ENCODE assay signal across 8 cellular contexts in the genomic region with DNA sequence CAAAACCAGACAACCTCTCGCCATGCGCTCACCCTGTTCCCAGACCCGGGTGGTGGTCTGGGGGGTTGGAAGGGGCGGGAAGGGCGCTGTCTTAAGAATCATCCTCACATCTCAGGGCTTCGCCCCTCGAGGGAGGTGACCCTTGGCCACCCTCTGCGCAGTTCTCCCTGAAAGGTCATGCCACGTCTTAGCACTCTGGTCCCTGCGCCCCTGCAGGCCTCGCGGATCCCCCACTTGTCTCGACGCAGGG. TPM values are rescaled to one million over a fixed set of nuclear protein-coding genes. Genes with fewer than 3 reads are reported as not detected.
DNase-seq lines count a peak whose midpoint lies in the region; ATAC-seq, FAIRE-seq and TF ChIP-seq lines count a peak whose summit lies in the region.

No MANE protein-coding gene starts in this region.

- TF ChIP-seq CTCF in GM13976 (IDR thresholded peaks at IDR 0.05; ENCODE audit: borderline replicate concordance, control extremely low read depth, extremely low read depth, insufficient read depth, missing control alignments) = no peak
- TF ChIP-seq CTCF in D721Med (IDR thresholded peaks at IDR 0.05; ENCODE audit: insufficient read depth, missing control alignments) = no peak

- FAIRE-seq in D721Med (lab: Jason Lieb, UNC) = no peak

- no peaks in the 10 kb centered on the region for H3K9me3 ChIP-seq in iPS-15b (ENCODE audit: control insufficient read depth, insufficient read depth, low read length)

- peaks cover 55% of the 10 kb centered on the region for H3K27me3 Mint-ChIP-seq in activated T-helper 1 cell treated with anti-CD3 and anti-CD28 coated beads, Interleukin-12 subunit alpha, Interleukin-12 subunit beta, Interleukin-2, Interleukin-4 antibody, amounts not matched to agents 30 ng/mL and 10 ng/mL and 1 ng/mL, durations not matched to agents 14 hours and 24 hours and 36 hours (ENCODE audit: insufficient read depth)

- in situ Hi-C loops in GM13976 (cut with MboI; ENCODE audit: low sequenced_read_pairs, unreplicated experiment) = no loop called here

- H3K4me1 Mint-ChIP-seq in activated T-helper 1 cell treated with anti-CD3 and anti-CD28 coated beads, Interleukin-12 subunit alpha, Interleukin-12 subunit beta, Interleukin-2, Interleukin-4 antibody, amounts not matched to agents 30 ng/mL and 10 ng/mL and 1 ng/mL, durations not matched to agents 14 hours and 24 hours and 36 hours (ENCODE audit: low read depth) = peaks cover 16% of the 10 kb centered on the region

- no peak overlapping the region for H3K27ac Mint-ChIP-seq in activated T-helper 1 cell treated with anti-CD3 and anti-CD28 coated beads, Interleukin-12 subunit alpha, Interleukin-12 subunit beta, Interleukin-2, Interleukin-4 antibody, amounts not matched to agents 30 ng/mL and 10 ng/mL and 1 ng/mL, durations not matched to agents 14 hours and 24 hours and 36 hours

- peak overlapping the region; percentile 80 for H3K4me3 ChIP-seq in iPS-15b (ENCODE audit: low read depth, low read length)

- H3K4me3 Mint-ChIP-seq in activated T-helper 1 cell treated with anti-CD3 and anti-CD28 coated beads, Interleukin-12 subunit alpha, Interleukin-12 subunit beta, Interleukin-2, Interleukin-4 antibody, amounts not matched to agents 30 ng/mL and 10 ng/mL and 1 ng/mL, durations not matched to agents 14 hours and 24 hours and 36 hours = peak overlapping the region; percentile 53

- peak; percentile 29 for DNase-seq in DMS79 treated with DMSO at 0.1 percent for 48 hours (lab: John Stamatoyannopoulos, UW)
- no peak for DNase-seq in DMS79 (lab: John Stamatoyannopoulos, UW)
- DNase-seq in activated T-helper 1 cell treated with anti-CD3 and anti-CD28 coated beads, Interleukin-12 subunit alpha, Interleukin-12 subunit beta, Interleukin-2, Interleukin-4 antibody, amounts not matched to agents 30 ng/mL and 10 ng/mL and 1 ng/mL, durations not matched to agents 14 hours and 24 hours and 36 hours (ENCODE audit: low spot score) = no peak
- DNase-seq in stimulated activated naive CD8-positive, alpha-beta T cell treated with anti-CD3 and anti-CD28 coated beads, Interleukin-15, Interleukin-2, amounts not matched to agents 100 U/mL and 50 U/mL, for 24 hours = no peak
- DNase-seq in NCI-H1417 treated with DMSO at 0.1 percent for 48 hours (lab: John Stamatoyannopoulos, UW) = no peak
- DNase-seq in GM13976 (ENCODE audit: low spot score) = no peak
- no peak for DNase-seq in D721Med (ENCODE audit: insufficient read length, low spot score)

- H3K36me3 ChIP-seq in iPS-15b (ENCODE audit: control insufficient read depth, insufficient read depth, low read length) = peaks cover 8% of the 10 kb centered on the region

- ATAC-seq in stimulated activated naive CD8-positive, alpha-beta T cell treated with anti-CD3 and anti-CD28 coated beads, Interleukin-15, Interleukin-2, amounts not matched to agents 100 U/mL and 50 U/mL, for 24 hours = peak; percentile 59

- H3K4me1 ChIP-seq in iPS-15b (ENCODE audit: control insufficient read depth, insufficient read depth, low read length) = peaks cover 20% of the 10 kb centered on the region

- H3K27me3 ChIP-seq in iPS-15b (ENCODE audit: control insufficient read depth, insufficient read depth, low read length) = no peaks in the 10 kb centered on the region

- no peaks in the 10 kb centered on the region for H3K9me3 Mint-ChIP-seq in activated T-helper 1 cell treated with anti-CD3 and anti-CD28 coated beads, Interleukin-12 subunit alpha, Interleukin-12 subunit beta, Interleukin-2, Interleukin-4 antibody, amounts not matched to agents 30 ng/mL and 10 ng/mL and 1 ng/mL, durations not matched to agents 14 hours and 24 hours and 36 hours

- no peaks in the 10 kb centered on the region for H3K36me3 Mint-ChIP-seq in activated T-helper 1 cell treated with anti-CD3 and anti-CD28 coated beads, Interleukin-12 subunit alpha, Interleukin-12 subunit beta, Interleukin-2, Interleukin-4 antibody, amounts not matched to agents 30 ng/mL and 10 ng/mL and 1 ng/mL, durations not matched to agents 14 hours and 24 hours and 36 hours (ENCODE audit: low read depth)

- H3K9ac ChIP-seq in iPS-15b (ENCODE audit: low read depth, low read length) = peak overlapping the region; percentile 16

- intact Hi-C loops in activated T-helper 1 cell treated with anti-CD3 and anti-CD28 coated beads, Interleukin-12 subunit alpha, Interleukin-12 subunit beta, Interleukin-2, Interleukin-4 antibody, amounts not matched to agents 30 ng/mL and 10 ng/mL and 1 ng/mL, durations not matched to agents 14 hours and 24 hours and 36 hours (cut with micrococcal nuclease) = loop anchor here (1.0 kb wide), 1 partner anchor 40 kb away; no protein-coding TSS in a partner anchor

RNA-seq across cellular contexts. Expression of a gene that starts 40.6 kb away (rescaled TPM):
- total RNA-seq in activated T-helper 1 cell treated with anti-CD3 and anti-CD28 coated beads, Interleukin-12 subunit alpha, Interleukin-12 subunit beta, Interleukin-2, Interleukin-4 antibody, amounts not matched to agents 30 ng/mL and 10 ng/mL and 1 ng/mL, durations not matched to agents 14 hours and 24 hours and 36 hours = 9.1 and 9.4 TPM in 2 replicates
